In genomic region chr2:32792416-32792815, GRCh38 we compare ENCODE assay signal across 1 cellular context.
TF ChIP-seq lines count a peak whose summit lies in the region.

No MANE protein-coding gene starts in this region.

TF ChIP-seq in H1, 55 proteins besides CTCF, POLR2A, EP300 and RAD21:
- TF ChIP-seq EZH2 (IDR thresholded peaks at IDR 0.05; ENCODE audit: low read depth, low read length, severe bottlenecking) (no peak), ASH2L (IDR thresholded peaks at IDR 0.05; ENCODE audit: low read length) (no peak), RBBP5 (IDR thresholded peaks at IDR 0.05; ENCODE audit: borderline replicate concordance, low read depth, low read length) (no peak), RFX5 (IDR thresholded peaks at IDR 0.05; ENCODE audit: borderline replicate concordance, low read depth, low read length) (no peak), SP1 (IDR thresholded peaks at IDR 0.05; ENCODE audit: low read depth, low read length) (no peak), JUND (IDR thresholded peaks at IDR 0.05; ENCODE audit: low read length) (no peak)
- TF ChIP-seq, protein P1, sequence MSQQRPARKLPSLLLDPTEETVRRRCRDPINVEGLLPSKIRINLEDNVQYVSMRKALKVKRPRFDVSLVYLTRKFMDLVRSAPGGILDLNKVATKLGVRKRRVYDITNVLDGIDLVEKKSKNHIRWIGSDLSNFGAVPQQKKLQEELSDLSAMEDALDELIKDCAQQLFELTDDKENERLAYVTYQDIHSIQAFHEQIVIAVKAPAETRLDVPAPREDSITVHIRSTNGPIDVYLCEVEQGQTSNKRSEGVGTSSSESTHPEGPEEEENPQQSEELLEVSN (IDR thresholded peaks at IDR 0.05): no peak
